In the genomic region with DNA sequence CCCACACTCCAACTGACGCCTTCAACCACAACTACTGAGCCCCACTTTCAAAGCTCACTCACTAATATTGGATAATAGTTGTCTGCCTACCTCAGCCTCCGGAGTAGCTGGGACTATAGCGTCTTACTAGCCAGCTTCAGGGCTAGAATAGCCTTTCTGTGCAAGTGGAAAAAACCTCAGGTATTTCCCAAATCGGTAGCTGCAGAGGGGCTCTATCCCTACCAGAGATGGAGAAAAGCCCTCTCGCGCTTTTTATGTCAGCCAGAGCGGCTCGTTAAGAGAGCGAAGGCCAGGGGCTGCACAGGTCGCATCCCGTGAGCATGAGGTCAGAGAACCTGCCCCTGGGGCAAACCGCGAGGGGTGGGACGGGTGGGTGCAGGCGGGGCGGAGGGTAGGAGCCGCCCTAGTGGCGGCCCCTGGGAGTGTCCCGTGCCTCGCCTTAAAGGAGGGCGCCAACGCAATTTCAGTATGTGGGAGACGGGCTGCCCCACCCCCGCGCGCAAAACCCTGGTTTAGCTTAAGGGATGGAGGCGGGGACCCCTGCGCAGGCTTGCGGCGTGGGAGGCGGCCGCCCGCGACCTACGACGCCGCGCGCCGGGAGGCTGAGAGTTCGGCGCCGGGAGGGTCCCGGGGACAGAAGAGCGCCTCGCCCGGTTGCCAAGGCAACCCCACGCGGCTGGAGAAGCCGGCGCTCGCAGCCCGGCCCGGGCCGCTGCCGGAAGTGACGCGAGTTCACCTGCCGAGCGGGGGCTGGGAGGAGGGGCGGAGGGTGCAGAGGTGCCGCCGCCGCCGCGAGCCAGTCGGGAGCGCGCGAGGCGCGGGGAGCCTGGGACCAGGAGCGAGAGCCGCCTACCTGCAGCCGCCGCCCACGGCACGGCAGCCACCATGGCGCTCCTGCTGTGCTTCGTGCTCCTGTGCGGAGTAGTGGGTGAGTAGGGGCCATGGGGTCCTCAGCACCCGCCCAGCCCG, we compare ENCODE assay signal across 8 cellular contexts. TPM values are rescaled to one million over a fixed set of nuclear protein-coding genes. Genes with fewer than 3 reads are reported as not detected.
DNase-seq lines count a peak whose midpoint lies in the region; ATAC-seq and TF ChIP-seq lines count a peak whose summit lies in the region.

CXADR (plus strand) TSS at position 799 of the 969 bp plus-strand sequence; CDS start at position 886, 87 bp downstream.

- peak within 1 kb of the TSS; percentile 88 for H3K4me3 ChIP-seq in OCI-LY7 (ENCODE audit: low read depth, low read length, poor library complexity, severe bottlenecking)
- H3K4me3 ChIP-seq in neuron (ENCODE audit: low read length): peak within 1 kb of the TSS; percentile 86

- H3K4me2 ChIP-seq in OCI-LY7 (ENCODE audit: low read length): peak within 1 kb of the TSS; percentile 95

- no peaks in the 10 kb centered on the region for H3K9me2 ChIP-seq in OCI-LY7 (ENCODE audit: insufficient read depth, low read length)

- H2AFZ ChIP-seq in OCI-LY7 (ENCODE audit: low read length) (peak within 1 kb of the TSS; percentile 98), neuron (ENCODE audit: low read depth, low read length) (peak within 1 kb of the TSS; percentile 99)

- no peak for DNase-seq in CD14-positive monocyte (ENCODE audit: low spot score)
- DNase-seq in HPDE6-E6E7 (ENCODE audit: extremely low spot score): peak; percentile 76
- peak; percentile 93 for DNase-seq in OCI-LY7 (ENCODE audit: low spot score)
- DNase-seq in activated T-helper 2 cell treated with anti-CD3 and anti-CD28 coated beads, Interferon-gamma antibody, Interleukin-2, Interleukin-4, amounts not matched to agents 10 μg/mL and 5 μg/mL and 100 μg/mL, durations not matched to agents 14 hours and 24 hours and 36 hours (ENCODE audit: low spot score): peak; percentile 72
- DNase-seq in foreskin keratinocyte: peak; percentile 57 to 83
- peak in 47 of 49 donors; percentile 35 to 86 (median 64) for DNase-seq in substantia nigra (lab: John Stamatoyannopoulos, UW)

- POLR2A ChIA-PET in OCI-LY7 (lab: Charles Lee): interaction anchor here (0.5 to 1.9 kb wide), 14 partner anchors 10 to 272 kb away, joined by 3 to 8 read pairs (median 3); no protein-coding TSS in a partner anchor

- peak within 1 kb of the TSS; percentile 35 for H3K27ac ChIP-seq in OCI-LY7 (ENCODE audit: low read depth, low read length, poor library complexity, severe bottlenecking)
- H3K27ac ChIP-seq in foreskin keratinocyte: peak within 1 kb of the TSS; percentile 77
- peak within 1 kb of the TSS; percentile 85 for H3K27ac ChIP-seq in substantia nigra (ENCODE audit: low read depth, low read length, poor library complexity, severe bottlenecking)

- H3K27me3 ChIP-seq in foreskin keratinocyte: no peaks in the 10 kb centered on the region
- no peaks in the 10 kb centered on the region for H3K27me3 ChIP-seq in neuron (ENCODE audit: insufficient read depth, low read length)

- no peaks in the 10 kb centered on the region for H3K9me3 ChIP-seq in OCI-LY7 (ENCODE audit: low read length)
- no peaks in the 10 kb centered on the region for H3K9me3 ChIP-seq in neuron (ENCODE audit: low read length)

- H3K9me3 Mint-ChIP-seq in CD14-positive monocyte: peaks cover 0 to 23% (median 14%) of the 10 kb centered on the region in 7 donors
- no peaks in the 10 kb centered on the region for H3K9me3 Mint-ChIP-seq in activated T-helper 2 cell treated with anti-CD3 and anti-CD28 coated beads, Interferon-gamma antibody, Interleukin-2, Interleukin-4, amounts not matched to agents 10 μg/mL and 5 μg/mL and 100 μg/mL, durations not matched to agents 14 hours and 24 hours and 36 hours

- H3K79me2 ChIP-seq in OCI-LY7 (ENCODE audit: insufficient read depth, low read depth, low read length): peaks cover 20% of the 10 kb centered on the region; the same call in 1 of the 2 replicates

- ATAC-seq in GM19467 (IDR thresholded peaks at IDR 0.05; ENCODE audit: unreplicated experiment) (peak; percentile 89), foreskin keratinocyte (peak; percentile 87)

- H3K36me3 ChIP-seq in OCI-LY7 (ENCODE audit: insufficient read depth, low read length) (no peaks in the 10 kb centered on the region), neuron (ENCODE audit: insufficient read depth, low read length) (no peaks in the 10 kb centered on the region)

- TF ChIP-seq CTCF in CD14-positive monocyte (IDR thresholded peaks at IDR 0.05) (peak; percentile 59), OCI-LY7 (conservative IDR thresholded peaks at IDR 0.05; ENCODE audit: low read length) (peak; percentile 68), foreskin keratinocyte (conservative IDR thresholded peaks at IDR 0.05) (peak; percentile 62)

- no peak within 1 kb of the TSS for H3K27ac Mint-ChIP-seq in CD14-positive monocyte
- no peak within 1 kb of the TSS for H3K27ac Mint-ChIP-seq in activated T-helper 2 cell treated with anti-CD3 and anti-CD28 coated beads, Interferon-gamma antibody, Interleukin-2, Interleukin-4, amounts not matched to agents 10 μg/mL and 5 μg/mL and 100 μg/mL, durations not matched to agents 14 hours and 24 hours and 36 hours

- peaks cover 19% of the 10 kb centered on the region for H3K4me1 ChIP-seq in OCI-LY7 (ENCODE audit: insufficient read depth, low read length, poor library complexity, severe bottlenecking)
- H3K4me1 ChIP-seq in foreskin keratinocyte: peaks cover 10% of the 10 kb centered on the region
- peaks cover 10% of the 10 kb centered on the region for H3K4me1 ChIP-seq in neuron (ENCODE audit: insufficient read depth, low read length)

- peak within 1 kb of the TSS; percentile 72 to 86 for H3K4me3 Mint-ChIP-seq in CD14-positive monocyte
- peak within 1 kb of the TSS; percentile 83 for H3K4me3 Mint-ChIP-seq in activated T-helper 2 cell treated with anti-CD3 and anti-CD28 coated beads, Interferon-gamma antibody, Interleukin-2, Interleukin-4, amounts not matched to agents 10 μg/mL and 5 μg/mL and 100 μg/mL, durations not matched to agents 14 hours and 24 hours and 36 hours (ENCODE audit: low read depth)

- no peaks in the 10 kb centered on the region for H4K20me1 ChIP-seq in OCI-LY7 (ENCODE audit: insufficient read depth, low read length)

- intact Hi-C loops in CD14-positive monocyte (cut with micrococcal nuclease): no loop called here
- intact Hi-C loops in OCI-LY7 (cut with micrococcal nuclease; ENCODE audit: unreplicated experiment): loop anchor here (1.0 to 5.0 kb wide), 5 partner anchors 84 to 305 kb away; partner anchors contain the start of genes BTG3 and C21orf91
- intact Hi-C loops in activated T-helper 2 cell treated with anti-CD3 and anti-CD28 coated beads, Interferon-gamma antibody, Interleukin-2, Interleukin-4, amounts not matched to agents 10 μg/mL and 5 μg/mL and 100 μg/mL, durations not matched to agents 14 hours and 24 hours and 36 hours (cut with micrococcal nuclease): loop anchor here (1.0 to 10.0 kb wide), 3 partner anchors 20 to 128 kb away; partner anchors contain the start of gene BTG3

- CTCF ChIA-PET in OCI-LY7 (lab: Charles Lee; ENCODE audit: unreplicated experiment): interaction anchor here (0.7 to 1.0 kb wide), 3 partner anchors 10 to 63 kb away, joined by 3 read pairs; no protein-coding TSS in a partner anchor

- no TSS peak for BruUV-seq in OCI-LY7 (replicated peaks; lab: Mats Ljungman, UMichigan)

- H3K27me3 Mint-ChIP-seq in CD14-positive monocyte (ENCODE audit: low read depth in 3 of 3): peaks cover 64 to 78% (median 68%) of the 10 kb centered on the region in 3 donors
- peaks cover 52% of the 10 kb centered on the region for H3K27me3 Mint-ChIP-seq in activated T-helper 2 cell treated with anti-CD3 and anti-CD28 coated beads, Interferon-gamma antibody, Interleukin-2, Interleukin-4, amounts not matched to agents 10 μg/mL and 5 μg/mL and 100 μg/mL, durations not matched to agents 14 hours and 24 hours and 36 hours (ENCODE audit: low read depth)

- H3K36me3 Mint-ChIP-seq in CD14-positive monocyte: peaks cover 0 to 5% of the 10 kb centered on the region in 2 donors
- H3K36me3 Mint-ChIP-seq in activated T-helper 2 cell treated with anti-CD3 and anti-CD28 coated beads, Interferon-gamma antibody, Interleukin-2, Interleukin-4, amounts not matched to agents 10 μg/mL and 5 μg/mL and 100 μg/mL, durations not matched to agents 14 hours and 24 hours and 36 hours (ENCODE audit: low read depth): no peaks in the 10 kb centered on the region

- H3K4me1 Mint-ChIP-seq in CD14-positive monocyte: peaks cover 16% of the 10 kb centered on the region
- peaks cover 15% of the 10 kb centered on the region for H3K4me1 Mint-ChIP-seq in activated T-helper 2 cell treated with anti-CD3 and anti-CD28 coated beads, Interferon-gamma antibody, Interleukin-2, Interleukin-4, amounts not matched to agents 10 μg/mL and 5 μg/mL and 100 μg/mL, durations not matched to agents 14 hours and 24 hours and 36 hours (ENCODE audit: low read depth)

RNA-seq across cellular contexts. Expression of gene CXADR, which starts in this region (rescaled TPM):
- polyA plus RNA-seq in CD14-positive monocyte (not detected), foreskin keratinocyte (3.8 and 4.0 TPM in 2 replicates)
- total RNA-seq in OCI-LY7 (2014; rRNA removed; shearing (Covaris generic)): 6.3 and 6.7 TPM in 2 replicates
- total RNA-seq in OCI-LY7 (2022) (5.4 and 6.6 TPM in 2 replicates), foreskin keratinocyte (18.3 and 19.9 TPM in 2 replicates)
- 0.39 and 0.64 TPM in 2 replicates for total RNA-seq in activated T-helper 2 cell treated with anti-CD3 and anti-CD28 coated beads, Interferon-gamma antibody, Interleukin-2, Interleukin-4, amounts not matched to agents 10 μg/mL and 5 μg/mL and 100 μg/mL, durations not matched to agents 14 hours and 24 hours and 36 hours

Comparison
In these comparisons a context has a peak if more than half of its experiments do, and no peak if none do; other contexts are left out.
1. Peak in DNase-seq in activated T-helper 2 cell treated with anti-CD3 and anti-CD28 coated beads, Interferon-gamma antibody, Interleukin-2, Interleukin-4, amounts not matched to agents 10 μg/mL and 5 μg/mL and 100 μg/mL, durations not matched to agents 14 hours and 24 hours and 36 hours; RNA of the gene not detected or under 1 TPM.
2. H3K27ac ChIP-seq: peak in every context shown above with its lines; median percentile 85 in substantia nigra; 77 in foreskin keratinocyte; 35 in OCI-LY7.
3. intact Hi-C loops: an anchor here in OCI-LY7 (1.0 to 5.0 kb wide) and activated T-helper 2 cell treated with anti-CD3 and anti-CD28 coated beads, Interferon-gamma antibody, Interleukin-2, Interleukin-4, amounts not matched to agents 10 μg/mL and 5 μg/mL and 100 μg/mL, durations not matched to agents 14 hours and 24 hours and 36 hours (1.0 to 10.0 kb wide); none called in CD14-positive monocyte.